Comparison of ENCODE assay signal across 8 cellular contexts in genomic region chr7:18320971-18321567, GRCh38.
DNase-seq lines count a peak whose midpoint lies in the region; ATAC-seq and TF ChIP-seq lines count a peak whose summit lies in the region.

No MANE protein-coding gene starts in this region.

- no peaks in the 10 kb centered on the region for H3K36me3 Mint-ChIP-seq in stimulated activated memory B cell treated with anti-CD40 and anti-IgM and Interleukin-4, amounts not matched to agents 10 μg/mL and 1 μg/mL and 100 μg/mL, for 72 hours

- ATAC-seq in GM21576 (IDR thresholded peaks at IDR 0.05; ENCODE audit: unreplicated experiment) (peak; percentile 88), SK-N-SH treated with all-trans-retinoic acid at 6 μM for 48 hours (peak; percentile 87)
- peak; percentile 63 for ATAC-seq in stimulated activated memory B cell treated with anti-CD40 and anti-IgM and Interleukin-4, amounts not matched to agents 10 μg/mL and 1 μg/mL and 100 μg/mL, for 72 hours

- H3K4me3 Mint-ChIP-seq in stimulated activated memory B cell treated with anti-CD40 and anti-IgM and Interleukin-4, amounts not matched to agents 10 μg/mL and 1 μg/mL and 100 μg/mL, for 72 hours: no peak overlapping the region

- H3K27me3 Mint-ChIP-seq in stimulated activated memory B cell treated with anti-CD40 and anti-IgM and Interleukin-4, amounts not matched to agents 10 μg/mL and 1 μg/mL and 100 μg/mL, for 72 hours: no peaks in the 10 kb centered on the region

- no peak overlapping the region for H3K27ac Mint-ChIP-seq in stimulated activated memory B cell treated with anti-CD40 and anti-IgM and Interleukin-4, amounts not matched to agents 10 μg/mL and 1 μg/mL and 100 μg/mL, for 72 hours

- DNase-seq in NOMO-1 (lab: John Stamatoyannopoulos, UW; ENCODE audit: unreplicated experiment in 2 of 2): peak; percentile 14 to 54
- DNase-seq in NOMO-1 treated with dmso at 0.1 percent for 144 hours (lab: John Stamatoyannopoulos, UW; ENCODE audit: unreplicated experiment): no peak
- DNase-seq in HuH-7 (ENCODE audit: low spot score): peak; percentile 23
- DNase-seq in germinal center (ENCODE audit: low spot score): peak; percentile 30
- no peak for DNase-seq in hypothalamus (lab: John Stamatoyannopoulos, UW)

- no peaks in the 10 kb centered on the region for H3K9me3 Mint-ChIP-seq in stimulated activated memory B cell treated with anti-CD40 and anti-IgM and Interleukin-4, amounts not matched to agents 10 μg/mL and 1 μg/mL and 100 μg/mL, for 72 hours

- peaks cover 14% of the 10 kb centered on the region for H3K4me1 Mint-ChIP-seq in stimulated activated memory B cell treated with anti-CD40 and anti-IgM and Interleukin-4, amounts not matched to agents 10 μg/mL and 1 μg/mL and 100 μg/mL, for 72 hours

TF ChIP-seq in SK-N-SH treated with all-trans-retinoic acid at 6 μM for 48 hours, 23 proteins besides CTCF, POLR2A, EP300 and RAD21:
- TF ChIP-seq ESRRG (CRISPR knock-in tag; IDR thresholded peaks at IDR 0.05): no peak
- no peak for TF ChIP-seq PATZ1 (CRISPR knock-in tag; IDR thresholded peaks at IDR 0.05; ENCODE audit: borderline replicate concordance)
- TF ChIP-seq OSR1 (CRISPR knock-in tag; IDR thresholded peaks at IDR 0.05): no peak
- no peak for TF ChIP-seq CREB5 (CRISPR knock-in tag; IDR thresholded peaks at IDR 0.05; ENCODE audit: low read depth)
- TF ChIP-seq CSRNP3 (CRISPR knock-in tag; IDR thresholded peaks at IDR 0.05): no peak
- TF ChIP-seq RARB (CRISPR knock-in tag; IDR thresholded peaks at IDR 0.05): no peak
- TF ChIP-seq ZFP3 (CRISPR knock-in tag; IDR thresholded peaks at IDR 0.05): no peak
- TF ChIP-seq TSHZ2 (CRISPR knock-in tag; IDR thresholded peaks at IDR 0.05): no peak
- TF ChIP-seq ZNF565 (CRISPR knock-in tag; conservative IDR thresholded peaks at IDR 0.05; ENCODE audit: low read depth): no peak
- no peak for TF ChIP-seq ZNF70 (CRISPR knock-in tag; IDR thresholded peaks at IDR 0.05)
- TF ChIP-seq CSDC2 (CRISPR knock-in tag; IDR thresholded peaks at IDR 0.05): no peak
- no peak for TF ChIP-seq TCF4 (CRISPR knock-in tag; IDR thresholded peaks at IDR 0.05; ENCODE audit: borderline replicate concordance)
TF ChIP-seq in SK-N-SH treated with all-trans-retinoic acid at 6 μM for 48 hours: peak in this region for 0.

Comparison
In these comparisons a context has a peak if more than half of its experiments do, and no peak if none do; other contexts are left out.
1. DNase-seq: peak in NOMO-1 (2 of 2), HuH-7 (single experiment) and germinal center (single experiment); none in NOMO-1 treated with dmso at 0.1 percent for 144 hours (single experiment) and hypothalamus (0 of 51).
2. Peak in every context shown above with its lines, with median percentiles within 50 percentile points of each other: ATAC-seq.